ENCODE assay signal across 8 cellular contexts in genomic region chr15:62254137-62254934, GRCh38.
DNase-seq lines count a peak whose midpoint lies in the region; ATAC-seq and TF ChIP-seq lines count a peak whose summit lies in the region.

No MANE protein-coding gene starts in this region.

- CTCF ChIA-PET in mammary epithelial cell (lab: Charles Lee; ENCODE audit: low non-redundant PET), result interaction anchor here (0.6 to 0.7 kb wide), 4 partner anchors 53 to 399 kb away, joined by 3 to 7 read pairs (median 4); no protein-coding TSS in a partner anchor

- ATAC-seq in GM18505 (IDR thresholded peaks at IDR 0.05; ENCODE audit: unreplicated experiment) (no peak), GM21619 (IDR thresholded peaks at IDR 0.05; ENCODE audit: unreplicated experiment) (no peak)

- 44% methylated on average over 5 of the region's 11 CpGs for WGBS in mammary epithelial cell (ENCODE audit: low coverage, missing lambda C conversion rate)

- intact Hi-C loops in mammary epithelial cell (cut with micrococcal nuclease), result loop anchor here (1.0 to 2.0 kb wide), 3 partner anchors 129 to 382 kb away; no protein-coding TSS in a partner anchor

- H3K27me3 ChIP-seq in mammary epithelial cell (ENCODE audit: insufficient read depth, low read length), result peaks cover 2% of the 10 kb centered on the region

- dilution Hi-C loops in mammary epithelial cell (cut with HindIII; ENCODE audit: low sequenced_read_pairs), result no loop called here

- no peak overlapping the region for H3K27ac ChIP-seq in mammary epithelial cell (ENCODE audit: insufficient read depth, low read depth, low read length)

- no peak overlapping the region for H2AFZ ChIP-seq in mammary epithelial cell (ENCODE audit: low read depth, low read length)

- no peaks in the 10 kb centered on the region for H3K9me3 ChIP-seq in mammary epithelial cell (replicated peaks; ENCODE audit: insufficient read depth, low read length)

- no peak overlapping the region for H3K4me2 ChIP-seq in mammary epithelial cell (ENCODE audit: insufficient read depth, low read depth, low read length)

- H3K79me2 ChIP-seq in mammary epithelial cell (ENCODE audit: insufficient read depth, low read length), result no peaks in the 10 kb centered on the region

- no peak overlapping the region for H3K9ac ChIP-seq in mammary epithelial cell (ENCODE audit: insufficient read depth, low read length)

- H3K36me3 ChIP-seq in mammary epithelial cell (ENCODE audit: insufficient read depth, low read length), result no peaks in the 10 kb centered on the region

- in situ Hi-C loops in mammary epithelial cell (cut with MboI; ENCODE audit: low sequenced_read_pairs in 2 of 2), result no loop called here

- TF ChIP-seq CTCF in mammary epithelial cell (conservative IDR thresholded peaks at IDR 0.05 in 1 of 2, IDR thresholded peaks at IDR 0.05 in 1 of 2; ENCODE audit: extremely low read depth in 1 of 2, insufficient read depth in 1 of 2, low read depth in 1 of 2, low read length in 2 of 2), result peak; percentile 61 to 88

- DNase-seq in GM04504 (ENCODE audit: low read depth) (peak; percentile 10), LoVo (ENCODE audit: low spot score) (peak; percentile 51), UCSD-AML1 (lab: John Stamatoyannopoulos, UW; ENCODE audit: unreplicated experiment) (peak; percentile 67), mammary epithelial cell (peak; percentile 43), left kidney (ENCODE audit: low read depth, low spot score) (peak; percentile 91)
- DNase-seq in stimulated activated CD4-positive, alpha-beta T cell treated with anti-CD3 and anti-CD28 coated beads, TNF-alpha, amount 100 ng/mL, for 24 hours (ENCODE audit: low read depth in 3 of 3), result peak; percentile 34 to 75 (median 51)

- BruUV-seq in mammary epithelial cell (replicated peaks; lab: Mats Ljungman, UMichigan), result no TSS peak

- H4K20me1 ChIP-seq in mammary epithelial cell (ENCODE audit: insufficient read depth, low read length), result no peaks in the 10 kb centered on the region

- TF ChIP-seq POLR2A in GM18505 (IDR thresholded peaks at IDR 0.05; ENCODE audit: borderline replicate concordance, extremely low read depth, insufficient read depth, insufficient read length), result no peak

- no peaks in the 10 kb centered on the region for H3K4me1 ChIP-seq in mammary epithelial cell (ENCODE audit: insufficient read depth, low read length)

- H3K4me3 ChIP-seq in mammary epithelial cell (replicated peaks in 1 of 3; ENCODE audit: insufficient read depth in 1 of 3, low read depth in 2 of 3, low read length in 3 of 3), result no peak overlapping the region

Comparison
In these comparisons a context has a peak if more than half of its experiments do, and no peak if none do; other contexts are left out.
1. DNase-seq: peak in every context shown above with its lines; median percentile 91 in left kidney; 67 in UCSD-AML1; 51 in LoVo; 51 in stimulated activated CD4-positive, alpha-beta T cell treated with anti-CD3 and anti-CD28 coated beads, TNF-alpha, amount 100 ng/mL, for 24 hours; 43 in mammary epithelial cell; 10 in GM04504.